ENCODE assay signal across 10 cellular contexts in the genomic region with DNA sequence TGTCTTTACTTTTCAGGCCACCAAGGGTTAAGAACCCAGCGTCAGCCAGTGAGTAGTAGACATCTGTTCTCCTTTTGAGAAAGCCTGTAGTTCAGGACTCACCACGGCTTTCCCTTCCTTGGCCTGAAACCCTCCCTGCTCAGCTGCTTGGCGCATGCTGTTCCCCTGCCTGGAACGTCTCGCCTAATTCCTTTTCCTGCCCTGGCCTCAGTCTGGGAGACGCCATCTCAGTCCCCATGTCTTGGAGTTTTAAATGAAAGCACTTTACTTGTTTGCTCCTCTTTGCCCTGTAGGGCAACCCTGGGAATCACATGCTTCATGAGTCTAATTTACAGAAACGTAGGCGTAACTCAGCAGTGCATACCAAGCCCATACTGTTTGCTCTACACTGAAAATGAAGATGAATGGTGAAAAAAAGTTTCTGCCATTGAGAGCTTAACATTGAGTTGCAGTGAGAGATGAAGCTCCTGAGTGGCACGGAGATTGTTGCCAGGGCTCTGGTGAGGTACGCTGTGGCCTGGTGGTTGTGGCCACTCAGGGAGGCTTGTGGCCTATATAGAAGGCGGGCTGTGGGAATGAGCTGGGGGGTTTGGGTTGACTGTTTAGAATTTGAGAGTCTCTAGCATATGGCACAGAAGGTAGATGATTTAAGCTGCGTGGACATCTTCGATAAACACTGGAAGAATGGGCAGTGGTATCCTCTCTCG. TPM values are rescaled to one million over a fixed set of nuclear protein-coding genes. Genes with fewer than 3 reads are reported as not detected.
DNase-seq lines count a peak whose midpoint lies in the region; ATAC-seq and TF ChIP-seq lines count a peak whose summit lies in the region.
"Had no signal": no experiment of that assay in that cellular context is flagged by ENCODE, and none has a peak within 500 bp of the region (broad histone marks: within the 10 kb centered on the region; RNA-seq: fewer than 3 reads in every experiment).

No MANE protein-coding gene starts in this region.

- H3K79me2 ChIP-seq in OCI-LY1 (ENCODE audit: insufficient read depth, low read length): peaks cover 48% of the 10 kb centered on the region
- peaks cover 93% of the 10 kb centered on the region for H3K79me2 ChIP-seq in MM.1S (ENCODE audit: low read length)

- intact Hi-C loops in uterus (cut with DNase I; ENCODE audit: low total_unique reads): no loop called here

- H3K27ac ChIP-seq in OCI-LY1 (ENCODE audit: low read depth, low read length, poor library complexity, severe bottlenecking): peak overlapping the region; percentile 95
- no peak overlapping the region for H3K27ac ChIP-seq in endodermal cell (ENCODE audit: low read depth, low read length)
- no peak overlapping the region for H3K27ac ChIP-seq in uterus
- no peak overlapping the region; the same call in 1 of the 2 replicates for H3K27ac ChIP-seq in WERI-Rb-1
- H3K27ac ChIP-seq in MM.1S (ENCODE audit: low read length): no peak overlapping the region

- H3K9me3 Mint-ChIP-seq in endodermal cell: no peaks in the 10 kb centered on the region

- TF ChIP-seq CTCF in OCI-LY1 (IDR thresholded peaks at IDR 0.05; ENCODE audit: low read length) (no peak), endodermal cell (conservative IDR thresholded peaks at IDR 0.05) (peak; percentile 30), retinal pigment epithelial cell (conservative IDR thresholded peaks at IDR 0.05; ENCODE audit: low read depth, low read length) (no peak), uterus (IDR thresholded peaks at IDR 0.05) (no peak), WERI-Rb-1 (IDR thresholded peaks at IDR 0.05; ENCODE audit: low read depth, low read length) (no peak), MM.1S (IDR thresholded peaks at IDR 0.05; ENCODE audit: low read length) (no peak)

- no peak for TF ChIP-seq POLR2A in uterus (IDR thresholded peaks at IDR 0.05)

- H3K4me1 Mint-ChIP-seq in endodermal cell: peaks cover 40% of the 10 kb centered on the region

- peak; percentile 42 for DNase-seq in DMS 273 treated with DMSO at 0.1 percent for 48 hours (lab: John Stamatoyannopoulos, UW)
- no peak for DNase-seq in endodermal cell
- DNase-seq in retinal pigment epithelial cell (ENCODE audit: low read depth): peak; percentile 61
- no peak for DNase-seq in uterus
- no peak for DNase-seq in WERI-Rb-1
- no peak for DNase-seq in MM.1S
- DNase-seq: activated effector memory CD4-positive, alpha-beta T cell treated with anti-CD3 and anti-CD28 coated beads, Interleukin-2, amount 50 U/mL, for 16 hours; NCI-H146 had no signal

- peaks cover 5% of the 10 kb centered on the region for H3K36me3 Mint-ChIP-seq in endodermal cell (ENCODE audit: low read depth)

- 92 to 93% methylated on average over 14 of the region's 14 CpGs for WGBS in endodermal cell (ENCODE audit: insufficient coverage in 1 of 2, insufficient read length in 1 of 2), 2 experiments

- no peak overlapping the region for H2AFZ ChIP-seq in OCI-LY1 (ENCODE audit: low read length)
- H2AFZ ChIP-seq in MM.1S (ENCODE audit: low read length): no peak overlapping the region

- no peaks in the 10 kb centered on the region for H3K27me3 Mint-ChIP-seq in endodermal cell (ENCODE audit: insufficient read depth)

- H3K9ac ChIP-seq in OCI-LY1 (ENCODE audit: low read length) (peak overlapping the region; percentile 8; the same call in 1 of the 2 replicates), endodermal cell (ENCODE audit: extremely low read depth, low read length, poor library complexity, severe bottlenecking) (no peak overlapping the region), MM.1S (ENCODE audit: low read length) (no peak overlapping the region)

- H3K27me3 ChIP-seq in OCI-LY1 (ENCODE audit: insufficient read depth, low read length) (no peaks in the 10 kb centered on the region), endodermal cell (ENCODE audit: control insufficient read depth, insufficient read depth, low read length, poor library complexity, severe bottlenecking) (no peaks in the 10 kb centered on the region), uterus (no peaks in the 10 kb centered on the region), WERI-Rb-1 (ENCODE audit: insufficient read depth, low read depth, severe bottlenecking) (no peaks in the 10 kb centered on the region), MM.1S (replicated peaks; ENCODE audit: insufficient read depth, low read length) (no peaks in the 10 kb centered on the region)

- no peak for ATAC-seq in HG03097 (IDR thresholded peaks at IDR 0.05; ENCODE audit: low FRiP score, unreplicated experiment)

- no peak overlapping the region for H3K4me3 ChIP-seq in OCI-LY1 (ENCODE audit: low read depth, low read length, poor library complexity, severe bottlenecking)
- no peak overlapping the region for H3K4me3 ChIP-seq in endodermal cell (ENCODE audit: low read length)
- H3K4me3 ChIP-seq in retinal pigment epithelial cell (ENCODE audit: low read length): no peak overlapping the region
- no peak overlapping the region for H3K4me3 ChIP-seq in uterus
- no peak overlapping the region for H3K4me3 ChIP-seq in WERI-Rb-1 (ENCODE audit: low read depth, low read length)
- no peak overlapping the region for H3K4me3 ChIP-seq in MM.1S (ENCODE audit: low read length)

- H3K4me2 ChIP-seq in OCI-LY1 (ENCODE audit: low read length) (peak overlapping the region; percentile 18; the same call in 1 of the 2 replicates), MM.1S (ENCODE audit: low read depth, low read length) (no peak overlapping the region)

- H3F3A ChIP-seq in OCI-LY1 (ENCODE audit: insufficient read depth, low read length) (peaks cover 7% of the 10 kb centered on the region; the same call in 1 of the 2 replicates), MM.1S (ENCODE audit: insufficient read depth, low read length) (0 out of 2 replicates have a peak, but pooled peaks cover 5% of the 10 kb centered on the region)

- H4K20me1 ChIP-seq in OCI-LY1 (ENCODE audit: insufficient read depth, low read length) (no peaks in the 10 kb centered on the region), MM.1S (ENCODE audit: insufficient read depth, low read length) (peaks cover 51% of the 10 kb centered on the region)

- H3K9me3 ChIP-seq in OCI-LY1 (ENCODE audit: low read length) (no peaks in the 10 kb centered on the region), endodermal cell (ENCODE audit: control insufficient read depth, low read length) (no peaks in the 10 kb centered on the region), uterus (no peaks in the 10 kb centered on the region), WERI-Rb-1 (ENCODE audit: severe bottlenecking) (no peaks in the 10 kb centered on the region), MM.1S (replicated peaks; ENCODE audit: insufficient read depth, low read length) (no peaks in the 10 kb centered on the region)

- peak overlapping the region; percentile 57 for H3K27ac Mint-ChIP-seq in endodermal cell

- peaks cover 68% of the 10 kb centered on the region for H3K4me1 ChIP-seq in OCI-LY1 (ENCODE audit: insufficient read depth, low read length, severe bottlenecking)
- H3K4me1 ChIP-seq in endodermal cell (ENCODE audit: control insufficient read depth, insufficient read depth, low read length): peaks cover 26% of the 10 kb centered on the region
- peaks cover 0 to 23% of the 10 kb centered on the region in 2 donors for H3K4me1 ChIP-seq in uterus
- H3K4me1 ChIP-seq in MM.1S (ENCODE audit: low read length): peaks cover 5% of the 10 kb centered on the region; the same call in 1 of the 2 replicates

- H3K36me3 ChIP-seq in OCI-LY1 (ENCODE audit: insufficient read depth, low read length): peaks cover 11% of the 10 kb centered on the region; the same call in 1 of the 2 replicates
- peaks cover 13% of the 10 kb centered on the region for H3K36me3 ChIP-seq in endodermal cell (ENCODE audit: control insufficient read depth, insufficient read depth, low read length)
- H3K36me3 ChIP-seq in uterus: no peaks in the 10 kb centered on the region
- H3K36me3 ChIP-seq in WERI-Rb-1: peaks cover 13% of the 10 kb centered on the region
- no peaks in the 10 kb centered on the region for H3K36me3 ChIP-seq in MM.1S (replicated peaks; ENCODE audit: insufficient read depth, low read length)

- no peaks in the 10 kb centered on the region for H3K9me2 ChIP-seq in OCI-LY1 (ENCODE audit: low read depth, low read length)
- no peaks in the 10 kb centered on the region for H3K9me2 ChIP-seq in MM.1S (replicated peaks; ENCODE audit: insufficient read depth, low read length)

- H3K4me3 Mint-ChIP-seq in endodermal cell: no peak overlapping the region

RNA-seq across cellular contexts. Expression of gene GATAD2A, which starts 52.8 kb away (rescaled TPM):
- 100 to 1,000 TPM; 115 to 126 TPM for total RNA-seq in endodermal cell
- polyA plus RNA-seq in endodermal cell (2013, experiment 1 of 2): 62.7 TPM
- 56.7 TPM for polyA plus RNA-seq in endodermal cell (2013, experiment 2 of 2)
- 10 to 100 TPM in 3 of 4 donors, 1 to 10 TPM in 1; 9.7 to 65.1 (median 22.3) TPM for total RNA-seq in uterus

RNA-seq across cellular contexts. Expression of gene TSSK6, which starts 57.1 kb away (rescaled TPM):
- total RNA-seq in endodermal cell: 1 to 10 TPM; 2.9 to 5.0 TPM
- 3.5 TPM for polyA plus RNA-seq in endodermal cell (2013, experiment 1 of 2)
- polyA plus RNA-seq in endodermal cell (2013, experiment 2 of 2): 2.5 TPM
- total RNA-seq in uterus: 1 to 10 TPM in 2 of 4 donors, not detected in 2; 1.3 to 2.0 TPM

RNA-seq across cellular contexts. Expression of gene NDUFA13, which starts 57.8 kb away (rescaled TPM):
- total RNA-seq in endodermal cell: 100 to 1,000 TPM; 408 to 446 TPM
- 206 TPM for polyA plus RNA-seq in endodermal cell (2013, experiment 1 of 2)
- 187 TPM for polyA plus RNA-seq in endodermal cell (2013, experiment 2 of 2)
- 100 to 1,000 TPM in 1 of 4 donors, 10 to 100 TPM in 3; 28.6 to 204 (median 60.9) TPM for total RNA-seq in uterus

Comparison
In these comparisons a context has a peak if more than half of its experiments do, and no peak if none do; other contexts are left out.
1. DNase-seq: peak in DMS 273 treated with DMSO at 0.1 percent for 48 hours (single experiment) and retinal pigment epithelial cell (single experiment); none in endodermal cell (single experiment), uterus (0 of 2), WERI-Rb-1 (single experiment) and MM.1S (single experiment).